In the genomic region with DNA sequence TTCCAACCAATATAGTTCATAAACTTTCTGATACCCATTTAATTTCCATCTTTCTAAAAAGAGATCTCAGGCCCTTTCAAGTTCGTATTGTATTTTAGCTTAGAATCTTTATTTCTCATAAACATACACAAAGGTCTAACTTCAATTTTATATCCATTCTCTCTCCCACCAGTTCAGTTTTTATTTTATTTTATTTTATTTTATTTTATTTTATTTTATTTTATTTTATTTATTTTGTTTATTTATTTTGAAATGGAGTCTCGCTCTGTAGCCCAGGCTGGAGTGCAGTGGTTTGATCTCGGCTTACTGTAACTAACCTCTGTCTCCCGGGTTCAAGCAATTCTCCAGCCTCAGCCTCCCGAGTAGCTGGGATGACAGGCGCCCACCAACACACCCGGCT, we compare ENCODE assay signal across 6 cellular contexts.
"Had no signal": no experiment of that assay in that cellular context is flagged by ENCODE, and none has a peak within 500 bp of the region (broad histone marks: within the 10 kb centered on the region; RNA-seq: fewer than 3 reads in every experiment).

No MANE protein-coding gene starts in this region.

- H3K27me3 Mint-ChIP-seq: IgD-negative memory B cell had no signal

- H3K27ac ChIP-seq: HL-60 had no signal

- DNase-seq: IMR-90 had no signal

- ATAC-seq: HepG2, K562 had no signal

- FAIRE-seq: HepG2, HTR-8/SVneo, K562 had no signal

- H3K27ac Mint-ChIP-seq: IgD-negative memory B cell had no signal

- H3K36me3 Mint-ChIP-seq: IgD-negative memory B cell had no signal

- H3K4me3 ChIP-seq: K562 had no signal

- H3K4me1 Mint-ChIP-seq: IgD-negative memory B cell had no signal

- H3K4me3 Mint-ChIP-seq: IgD-negative memory B cell had no signal
